In genomic region chr13:83168575-83168974, GRCh38 we compare ENCODE assay signal across 25 cellular contexts.
DNase-seq lines count a peak whose midpoint lies in the region; ATAC-seq and TF ChIP-seq lines count a peak whose summit lies in the region.
"Had no signal": no experiment of that assay in that cellular context is flagged by ENCODE, and none has a peak within 500 bp of the region (broad histone marks: within the 10 kb centered on the region; RNA-seq: fewer than 3 reads in every experiment).

No MANE protein-coding gene starts in this region.

- H3K36me3 Mint-ChIP-seq in osteocyte (ENCODE audit: unreplicated experiment) (no peaks in the 10 kb centered on the region), type B pancreatic cell (no peaks in the 10 kb centered on the region)
- H3K36me3 Mint-ChIP-seq: CD4-positive, alpha-beta memory T cell had no signal

- H3K27ac Mint-ChIP-seq in osteocyte (ENCODE audit: unreplicated experiment) (peak overlapping the region; percentile 18), type B pancreatic cell (no peak overlapping the region)
- H3K27ac Mint-ChIP-seq: CD4-positive, alpha-beta memory T cell had no signal

- no peak for TF ChIP-seq CTCF in AG10803 (conservative IDR thresholded peaks at IDR 0.05; ENCODE audit: low read length)
- TF ChIP-seq CTCF in astrocyte of the cerebellum (IDR thresholded peaks at IDR 0.05; ENCODE audit: low read depth, low read length, missing control alignments) = no peak
- no peak for TF ChIP-seq CTCF in fibroblast of the aortic adventitia (IDR thresholded peaks at IDR 0.05; ENCODE audit: insufficient read depth, low read length)
- TF ChIP-seq CTCF in osteocyte (IDR thresholded peaks at IDR 0.05) = no peak
- TF ChIP-seq CTCF in type B pancreatic cell (conservative IDR thresholded peaks at IDR 0.05) = no peak

- in situ Hi-C loops in astrocyte of the cerebellum (cut with HindIII; ENCODE audit: low sequenced_read_pairs) = no loop called here

- H3K4me3 ChIP-seq in AG10803 (ENCODE audit: low read length) = no peak overlapping the region
- H3K4me3 ChIP-seq in astrocyte of the cerebellum (ENCODE audit: low read depth, low read length) = no peak overlapping the region
- no peak overlapping the region for H3K4me3 ChIP-seq in fibroblast of the aortic adventitia (ENCODE audit: low read depth, low read length)

- peaks cover 3% of the 10 kb centered on the region for H3K4me1 Mint-ChIP-seq in osteocyte (ENCODE audit: unreplicated experiment)
- H3K4me1 Mint-ChIP-seq in type B pancreatic cell (ENCODE audit: unreplicated experiment) = no peaks in the 10 kb centered on the region
- H3K4me1 Mint-ChIP-seq: CD4-positive, alpha-beta memory T cell had no signal

- H3K27me3 Mint-ChIP-seq in osteocyte (ENCODE audit: unreplicated experiment) = no peaks in the 10 kb centered on the region
- no peaks in the 10 kb centered on the region for H3K27me3 Mint-ChIP-seq in type B pancreatic cell
- H3K27me3 Mint-ChIP-seq: CD4-positive, alpha-beta memory T cell had no signal

- ATAC-seq in HG02623 (IDR thresholded peaks at IDR 0.05; ENCODE audit: unreplicated experiment) = no peak
- ATAC-seq: PC-3 had no signal

- DNase-seq in AG10803 (ENCODE audit: low read depth) (peak; percentile 7), astrocyte of the cerebellum (ENCODE audit: low read depth) (peak; percentile 43), fibroblast of the aortic adventitia (ENCODE audit: low read depth) (peak; percentile 7), osteocyte (ENCODE audit: extremely low spot score, unreplicated experiment) (no peak), type B pancreatic cell (ENCODE audit: extremely low spot score, unreplicated experiment) (no peak), retina (no peak)
- no peak for DNase-seq in stimulated activated CD4-positive, alpha-beta T cell treated with anti-CD3 and anti-CD28 coated beads, Interleukin-1b, Interleukin-23, amount 100 ng/mL, for 48 hours
- DNase-seq: C1 segment of cervical spinal cord; CD4-positive, alpha-beta memory T cell; COR-L47; DMS53; GOT3; HCEC 1CT; KG1; MM.1S; NCI-H1417; NCI-H1694; NCI-H2029 treated with DMSO at 0.1 percent for 48 hours; NCI-H446 treated with DMSO at 0.1 percent for 48 hours; NCI-H526; NCI-H82; NK-92 treated with Interleukin-12 subunit alpha and Interleukin-12 subunit beta, amount 100 ng/mL, for 24 hours; PC-3; SK-N-SH had no signal

- H3K4me3 Mint-ChIP-seq in osteocyte (ENCODE audit: unreplicated experiment) (no peak overlapping the region), type B pancreatic cell (no peak overlapping the region)
- H3K4me3 Mint-ChIP-seq: CD4-positive, alpha-beta memory T cell had no signal

- H3K9me3 Mint-ChIP-seq in osteocyte (ENCODE audit: unreplicated experiment) (no peaks in the 10 kb centered on the region), type B pancreatic cell (no peaks in the 10 kb centered on the region)

Comparison
In these comparisons a context has a peak if more than half of its experiments do, and no peak if none do; other contexts are left out.
1. DNase-seq: peak in AG10803 (single experiment), astrocyte of the cerebellum (single experiment) and fibroblast of the aortic adventitia (single experiment); none in osteocyte (single experiment), type B pancreatic cell (single experiment), stimulated activated CD4-positive, alpha-beta T cell treated with anti-CD3 and anti-CD28 coated beads, Interleukin-1b, Interleukin-23, amount 100 ng/mL, for 48 hours (single experiment) and retina (single experiment).